In the genomic region with DNA sequence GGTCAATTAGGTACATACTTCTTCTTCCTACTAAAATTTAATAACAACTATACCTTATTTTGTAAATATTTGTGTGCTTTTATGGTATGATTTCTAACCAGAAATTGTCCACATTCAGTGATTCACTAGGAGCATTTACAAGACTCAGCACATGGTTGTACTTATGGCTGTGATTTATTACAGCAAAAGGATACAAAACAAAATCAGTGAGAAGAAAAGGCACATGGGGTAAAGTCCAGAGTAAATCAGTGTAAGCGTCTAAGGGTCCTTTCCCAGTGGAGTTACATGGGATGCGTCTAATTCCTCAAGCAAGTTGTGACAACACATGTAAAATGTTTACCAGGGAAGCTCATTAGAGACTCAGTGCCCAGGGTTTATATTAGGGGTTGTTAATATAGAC, we compare ENCODE assay signal across 30 cellular contexts. TPM values are rescaled to one million over a fixed set of nuclear protein-coding genes. Genes with fewer than 3 reads are reported as not detected.
"Had no signal": no experiment of that assay in that cellular context is flagged by ENCODE, and none has a peak within 500 bp of the region (broad histone marks: within the 10 kb centered on the region; RNA-seq: fewer than 3 reads in every experiment).

No MANE protein-coding gene starts in this region.

- FAIRE-seq: pancreas, TTC549, urothelium cell line had no signal

- H3K4me3 ChIP-seq: ascending aorta, cardiac muscle cell, esophagus muscularis mucosa, gastrocnemius medialis, hepatocyte, pancreas, psoas muscle, spleen, suprapubic skin, tibial artery had no signal

- ATAC-seq: activated CD4-positive, CD25-positive, alpha-beta regulatory T cell treated with anti-CD3 and anti-CD28 coated beads, Interleukin-2, amount 50 U/mL, for 24 hours; gastrocnemius medialis; left ventricle myocardium superior; pancreas; psoas muscle had no signal

- H3K27me3 ChIP-seq: ascending aorta, cardiac muscle cell, esophagus muscularis mucosa, gastrocnemius medialis, hepatocyte, pancreas, spleen, suprapubic skin, tibial artery had no signal

- H3K4me2 ChIP-seq: hepatocyte had no signal

- H3K27ac ChIP-seq: ascending aorta, cardiac muscle cell, esophagus muscularis mucosa, gastrocnemius medialis, hepatocyte, pancreas, psoas muscle, spleen, suprapubic skin, tibial artery, VCaP had no signal

- DNase-seq: activated CD4-positive, alpha-beta T cell treated with anti-CD3 and anti-CD28 coated beads for 48 hours; activated CD4-positive, alpha-beta T cell treated with anti-CD3 and anti-CD28 coated beads, Interleukin-2, amount 50 U/mL, for 48 hours; activated CD8-positive, alpha-beta memory T cell treated with anti-CD3 and anti-CD28 coated beads for 24 hours; activated effector memory CD4-positive, alpha-beta T cell treated with Interleukin-2 at 50 U/mL for 16 hours; activated naive CD4-positive, alpha-beta T cell treated with Interleukin-2 at 50 U/mL for 16 hours; gastrocnemius medialis; islet precursor cell; left ventricle myocardium superior; mammary epithelial cell; naive B cell; pancreas; psoas muscle; spleen; stimulated activated naive CD4-positive, alpha-beta T cell; T-helper 9 cell; tibial artery had no signal

- H3K4me3 Mint-ChIP-seq: activated naive CD8-positive, alpha-beta T cell; brain; mesothelial cell of epicardium; naive B cell had no signal

- H3K27me3 Mint-ChIP-seq: activated naive CD8-positive, alpha-beta T cell; brain; naive B cell had no signal

- H3K27ac Mint-ChIP-seq: activated naive CD8-positive, alpha-beta T cell; brain; mesothelial cell of epicardium had no signal

- H3K4me1 ChIP-seq: ascending aorta had no signal

- H2AFZ ChIP-seq: hepatocyte had no signal

- H3K9me3 ChIP-seq: ascending aorta, esophagus muscularis mucosa, gastrocnemius medialis, pancreas, psoas muscle, suprapubic skin, tibial artery had no signal

RNA-seq across cellular contexts. Expression of a gene that starts 51.7 kb away (rescaled TPM):
- total RNA-seq: ascending aorta; cardiac muscle cell; gastrocnemius medialis; hepatocyte; left ventricle myocardium superior; pancreas; psoas muscle; spleen; suprapubic skin; T-helper 1 cell treated with Interleukin-12 subunit alpha and Interleukin-12 subunit beta and Interleukin-4 antibody, amounts not matched to agents 30 ng/mL and 1 ng/mL, for 36 hours had no signal
- polyA plus RNA-seq: cardiac muscle cell, hepatocyte, neural cell, pancreas had no signal
